4 cellular contexts compared by ENCODE assay signal in the genomic region with DNA sequence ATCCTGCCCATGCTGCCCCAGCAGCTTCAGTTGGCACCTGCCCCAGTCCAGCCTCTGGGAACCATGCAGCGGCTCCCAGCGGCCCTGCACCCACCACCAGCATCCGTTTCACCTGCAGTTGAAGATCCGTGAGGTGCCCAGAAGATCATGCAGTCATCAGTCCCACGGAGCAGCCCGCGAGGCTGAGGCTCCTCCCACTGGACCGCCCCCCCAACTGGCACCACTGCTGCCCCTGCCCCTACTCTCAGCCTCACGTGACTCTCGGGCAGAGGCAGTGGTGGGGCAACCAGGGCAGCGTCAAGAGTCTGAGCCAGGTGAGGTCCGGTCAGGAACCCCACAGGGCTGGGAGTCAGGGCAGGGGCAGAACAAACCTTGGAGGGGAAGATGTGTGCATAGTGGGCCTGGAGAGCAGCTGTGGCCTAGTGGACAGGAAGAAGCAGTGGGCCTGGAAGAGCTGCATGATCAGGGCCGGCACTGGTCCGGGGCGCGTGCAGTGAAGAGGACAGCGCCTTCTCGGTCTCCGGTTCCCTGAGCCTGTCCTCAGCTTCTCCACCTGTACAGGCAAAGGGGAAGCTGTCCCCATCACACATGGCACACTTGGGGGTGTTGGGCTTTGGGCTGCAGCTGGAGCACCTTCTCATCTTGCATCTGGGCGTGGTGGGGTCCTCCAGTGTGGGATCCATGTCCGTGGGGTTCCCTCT. TPM values are rescaled to one million over a fixed set of nuclear protein-coding genes. Genes with fewer than 3 reads are reported as not detected.
"Had no signal": no experiment of that assay in that cellular context is flagged by ENCODE, and none has a peak within 500 bp of the region (broad histone marks: within the 10 kb centered on the region; RNA-seq: fewer than 3 reads in every experiment).

No MANE protein-coding gene starts in this region.

RNA-seq across cellular contexts. Expression of a gene that starts 31.1 kb away (rescaled TPM):
- total RNA-seq: LHCN-M2, M059J, MCF 10A, NCI-H460 had no signal
